Comparison of ENCODE assay signal across 14 cellular contexts in the genomic region with DNA sequence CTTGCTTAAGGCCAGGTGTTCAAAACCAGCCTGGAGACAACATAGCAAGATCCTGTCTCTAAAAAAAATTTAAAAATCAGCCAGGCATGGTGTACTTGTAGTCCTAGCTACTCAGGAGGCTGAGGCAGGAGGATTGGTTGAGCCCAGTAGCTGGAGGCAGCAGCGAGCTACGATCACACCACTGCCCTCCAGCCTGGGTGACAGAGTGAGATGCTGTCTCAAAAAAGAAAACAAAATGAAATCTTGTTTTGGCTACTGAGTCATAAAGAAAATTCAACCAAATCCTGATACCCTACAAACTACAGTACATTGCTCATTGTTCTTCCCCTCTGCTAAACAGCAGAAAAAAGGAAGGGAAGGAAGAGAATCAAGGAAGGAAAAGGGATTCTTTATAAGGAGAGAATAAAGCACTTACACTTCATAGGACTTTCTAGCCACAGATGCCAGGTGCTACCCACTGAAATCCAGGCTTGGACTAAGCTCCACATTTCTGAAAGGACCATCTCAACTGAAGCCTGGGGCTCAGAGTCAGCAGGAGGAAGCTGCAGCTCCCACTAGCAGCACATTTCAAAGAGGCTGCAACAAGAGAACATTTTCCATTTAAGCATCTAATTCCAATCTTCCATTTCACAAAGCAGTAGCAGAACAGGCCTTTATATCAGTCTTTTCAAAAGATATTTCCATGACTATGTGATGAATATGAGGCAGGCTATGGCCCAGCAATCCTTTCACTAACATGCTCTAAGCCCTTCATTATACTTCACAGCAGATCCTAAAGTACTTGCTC. TPM values are rescaled to one million over a fixed set of nuclear protein-coding genes. Genes with fewer than 3 reads are reported as not detected.
DNase-seq lines count a peak whose midpoint lies in the region; ATAC-seq, FAIRE-seq and TF ChIP-seq lines count a peak whose summit lies in the region.
"Had no signal": no experiment of that assay in that cellular context is flagged by ENCODE, and none has a peak within 500 bp of the region (broad histone marks: within the 10 kb centered on the region; RNA-seq: fewer than 3 reads in every experiment).

No MANE protein-coding gene starts in this region.

- H3K9me2 ChIP-seq in OCI-LY1 (ENCODE audit: low read depth, low read length), result no peaks in the 10 kb centered on the region

- H3K9me3 Mint-ChIP-seq in CD4-positive, CD25-positive, alpha-beta regulatory T cell, result no peaks in the 10 kb centered on the region
- no peaks in the 10 kb centered on the region for H3K9me3 Mint-ChIP-seq in glutamatergic neuron (ENCODE audit: unreplicated experiment)
- H3K9me3 Mint-ChIP-seq: T-cell had no signal

- peaks cover 97% of the 10 kb centered on the region for H3K79me2 ChIP-seq in OCI-LY1 (ENCODE audit: insufficient read depth, low read length)

- peaks cover 33% of the 10 kb centered on the region for H3K36me3 Mint-ChIP-seq in CD4-positive, CD25-positive, alpha-beta regulatory T cell
- H3K36me3 Mint-ChIP-seq in glutamatergic neuron (ENCODE audit: unreplicated experiment), result peaks cover 5% of the 10 kb centered on the region

- peaks cover 25% of the 10 kb centered on the region for H3K36me3 ChIP-seq in CD4-positive, CD25-positive, alpha-beta regulatory T cell (ENCODE audit: control insufficient read depth, insufficient read depth, low read length)
- peaks cover 62% of the 10 kb centered on the region for H3K36me3 ChIP-seq in OCI-LY1 (ENCODE audit: insufficient read depth, low read length)

- ATAC-seq in CD4-positive, CD25-positive, alpha-beta regulatory T cell (ENCODE audit: low read depth in 2 of 2), result no peak
- no peak for ATAC-seq in foreskin keratinocyte
- ATAC-seq: T-cell had no signal

- H3K9ac ChIP-seq in OCI-LY1 (ENCODE audit: low read length), result peak overlapping the region; percentile 28; the same call in 1 of the 2 replicates

- FAIRE-seq in GM12891 (lab: Jason Lieb, UNC), result peak; percentile 63

- H3K4me3 ChIP-seq in CD4-positive, CD25-positive, alpha-beta regulatory T cell (ENCODE audit: low read depth, low read length), result no peak overlapping the region
- H3K4me3 ChIP-seq in OCI-LY1 (ENCODE audit: low read depth, low read length, poor library complexity, severe bottlenecking), result no peak overlapping the region

- H3K27me3 Mint-ChIP-seq in CD4-positive, CD25-positive, alpha-beta regulatory T cell, result no peaks in the 10 kb centered on the region
- no peaks in the 10 kb centered on the region for H3K27me3 Mint-ChIP-seq in glutamatergic neuron (ENCODE audit: unreplicated experiment)
- H3K27me3 Mint-ChIP-seq: T-cell had no signal

- H3F3A ChIP-seq in OCI-LY1 (ENCODE audit: insufficient read depth, low read length), result peaks cover 7% of the 10 kb centered on the region; the same call in 1 of the 2 replicates

- peak overlapping the region; percentile 26 to 78 (median 68) for H3K27ac Mint-ChIP-seq in CD4-positive, CD25-positive, alpha-beta regulatory T cell
- peak overlapping the region; percentile 45 for H3K27ac Mint-ChIP-seq in glutamatergic neuron (ENCODE audit: unreplicated experiment)

- peaks cover 5% of the 10 kb centered on the region; the same call in 1 of the 2 replicates for H4K20me1 ChIP-seq in OCI-LY1 (ENCODE audit: insufficient read depth, low read length)

- peaks cover 26% of the 10 kb centered on the region for H3K4me1 ChIP-seq in CD4-positive, CD25-positive, alpha-beta regulatory T cell (ENCODE audit: control insufficient read depth, insufficient read depth, low read length, poor library complexity, severe bottlenecking)
- H3K4me1 ChIP-seq in OCI-LY1 (ENCODE audit: insufficient read depth, low read length, severe bottlenecking) (peaks cover 42% of the 10 kb centered on the region), foreskin keratinocyte (no peaks in the 10 kb centered on the region)

- H2AFZ ChIP-seq in OCI-LY1 (ENCODE audit: low read length), result no peak overlapping the region

- no peaks in the 10 kb centered on the region for H3K27me3 ChIP-seq in CD4-positive, CD25-positive, alpha-beta regulatory T cell (ENCODE audit: control insufficient read depth, insufficient read depth, low read length)
- H3K27me3 ChIP-seq in OCI-LY1 (ENCODE audit: insufficient read depth, low read length) (no peaks in the 10 kb centered on the region), foreskin keratinocyte (no peaks in the 10 kb centered on the region)

- DNase-seq in CD4-positive, CD25-positive, alpha-beta regulatory T cell, result no peak
- DNase-seq in GM12891 (ENCODE audit: insufficient read length, low spot score) (no peak), glutamatergic neuron (no peak), foreskin keratinocyte (no peak), superior temporal gyrus (ENCODE audit: extremely low spot score) (no peak), NCI-H524 treated with DMSO at 0.1 percent for 48 hours (lab: John Stamatoyannopoulos, UW) (no peak)
- DNase-seq in effector CD8-positive, alpha-beta T cell (lab: John Stamatoyannopoulos, UW), result no peak
- DNase-seq: IMR-90; midbrain; NCI-H187; stimulated activated CD4-positive, alpha-beta T cell treated with anti-CD3 and anti-CD28 coated beads, Interleukin-2, amount 100 ng/mL, for 48 hours; T-cell had no signal

- peak overlapping the region; percentile 3; the same call in 1 of the 2 replicates for H3K4me2 ChIP-seq in OCI-LY1 (ENCODE audit: low read length)

- peak overlapping the region in 2 of 4 donors; percentile 18 to 36 for H3K4me3 Mint-ChIP-seq in CD4-positive, CD25-positive, alpha-beta regulatory T cell
- H3K4me3 Mint-ChIP-seq in glutamatergic neuron (ENCODE audit: unreplicated experiment), result no peak overlapping the region

- TF ChIP-seq CTCF in OCI-LY1 (IDR thresholded peaks at IDR 0.05; ENCODE audit: low read length) (no peak), glutamatergic neuron (IDR thresholded peaks at IDR 0.05; ENCODE audit: partially characterized antibody, unreplicated experiment) (no peak), foreskin keratinocyte (conservative IDR thresholded peaks at IDR 0.05) (no peak)

- peaks cover 54 to 78% (median 63%) of the 10 kb centered on the region in 4 donors for H3K4me1 Mint-ChIP-seq in CD4-positive, CD25-positive, alpha-beta regulatory T cell
- H3K4me1 Mint-ChIP-seq in glutamatergic neuron (ENCODE audit: low read depth, unreplicated experiment), result peaks cover 10% of the 10 kb centered on the region

- H3K9me3 ChIP-seq in CD4-positive, CD25-positive, alpha-beta regulatory T cell (ENCODE audit: control insufficient read depth in 2 of 2, low read length in 2 of 2), result no peaks in the 10 kb centered on the region
- H3K9me3 ChIP-seq in OCI-LY1 (ENCODE audit: low read length), result no peaks in the 10 kb centered on the region

- no peak for TF ChIP-seq POLR2A in GM12891 (IDR thresholded peaks at IDR 0.05; ENCODE audit: low read depth, low read length)

- peak overlapping the region; percentile 15 for H3K27ac ChIP-seq in CD4-positive, CD25-positive, alpha-beta regulatory T cell (ENCODE audit: insufficient read depth, low read length, poor library complexity, severe bottlenecking)
- H3K27ac ChIP-seq in OCI-LY1 (ENCODE audit: low read depth, low read length, poor library complexity, severe bottlenecking) (peak overlapping the region; percentile 9), foreskin keratinocyte (no peak overlapping the region)
- H3K27ac ChIP-seq: C4-2B had no signal

TF ChIP-seq in GM12891, 5 proteins besides CTCF, POLR2A, EP300 and RAD21:
- TF ChIP-seq PAX5 (IDR thresholded peaks at IDR 0.05; ENCODE audit: insufficient read depth, low read length, severe bottlenecking), result no peak
- TF ChIP-seq TAF1 (IDR thresholded peaks at IDR 0.05; ENCODE audit: low read depth, low read length), result no peak
- no peak for TF ChIP-seq POU2F2 (IDR thresholded peaks at IDR 0.05; ENCODE audit: low read depth, low read length)
- no peak for TF ChIP-seq POLR2AphosphoS5 (IDR thresholded peaks at IDR 0.05; ENCODE audit: low read depth, low read length)
- no peak for TF ChIP-seq SPI1 (IDR thresholded peaks at IDR 0.05; ENCODE audit: low read depth, low read length)

RNA-seq across cellular contexts. Expression of a gene that starts 13.6 kb away (rescaled TPM):
- 31.6 TPM for total RNA-seq in CD4-positive, CD25-positive, alpha-beta regulatory T cell
- 10 to 100 TPM; 34.6 to 48.8 (median 37.3) TPM for polyA plus RNA-seq in CD4-positive, CD25-positive, alpha-beta regulatory T cell
- 42.7 TPM for polyA plus RNA-seq in GM12891 (2012; ENCODE audit: low read depth, missing spikeins)
- total RNA-seq in glutamatergic neuron (ENCODE audit: unreplicated experiment) (53.8 TPM), foreskin keratinocyte (52.0 and 54.0 TPM in 2 replicates)
- polyA plus RNA-seq in foreskin keratinocyte, result 18.9 and 22.1 TPM in 2 replicates
